In the genomic region with DNA sequence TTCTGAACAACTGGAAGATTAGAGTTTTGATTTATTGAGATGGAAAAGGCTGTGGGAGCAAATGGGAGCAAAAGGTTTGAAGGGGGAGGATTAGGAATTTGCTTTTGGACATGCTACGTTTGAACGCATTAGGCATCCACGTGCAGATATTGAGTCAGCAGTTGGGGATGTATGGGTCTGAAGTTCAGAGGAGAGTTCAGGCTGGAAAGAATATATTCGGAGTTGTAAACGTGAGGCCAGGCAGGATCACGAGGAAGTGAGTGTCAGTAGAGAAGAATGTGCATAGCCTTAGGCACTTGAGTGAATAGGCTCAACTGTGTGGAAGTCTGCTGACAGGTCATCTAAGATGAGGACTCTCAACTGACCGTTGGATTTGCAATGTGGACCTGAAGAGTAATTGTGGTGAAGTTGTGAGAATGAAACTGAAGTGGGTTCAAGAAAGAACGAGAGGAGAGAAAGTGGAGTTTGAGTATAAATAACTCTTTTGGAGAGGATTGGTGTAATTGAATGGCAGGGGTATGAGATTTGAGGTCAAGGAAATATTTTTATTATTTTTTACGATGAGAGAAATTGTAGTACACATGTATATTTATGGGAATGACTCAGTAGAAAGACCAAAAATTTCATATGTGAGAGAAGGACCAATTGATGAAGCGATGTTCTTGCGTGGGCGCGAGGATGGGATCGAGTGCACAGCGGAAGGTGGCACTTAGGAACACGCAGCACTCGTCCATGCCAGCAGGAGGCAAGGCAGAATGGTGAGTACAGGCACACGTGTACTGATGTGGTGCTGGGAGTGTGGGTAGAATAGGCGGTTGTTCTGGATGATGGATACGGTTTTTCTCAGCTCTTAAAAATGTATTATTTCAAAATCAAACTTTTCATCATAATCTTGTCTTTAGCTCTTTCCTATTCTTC, we compare ENCODE assay signal across 12 cellular contexts. TPM values are rescaled to one million over a fixed set of nuclear protein-coding genes. Genes with fewer than 3 reads are reported as not detected.
DNase-seq lines count a peak whose midpoint lies in the region; ATAC-seq and TF ChIP-seq lines count a peak whose summit lies in the region.
"Had no signal": no experiment of that assay in that cellular context is flagged by ENCODE, and none has a peak within 500 bp of the region (broad histone marks: within the 10 kb centered on the region; RNA-seq: fewer than 3 reads in every experiment).

No MANE protein-coding gene starts in this region.

- H3K27ac Mint-ChIP-seq in glutamatergic neuron (ENCODE audit: unreplicated experiment) (no peak overlapping the region), natural killer cell (no peak overlapping the region)
- H3K27ac Mint-ChIP-seq: activated CD4-positive, alpha-beta T cell treated with anti-CD3 and anti-CD28 coated beads, Interleukin-2, amount 10 ng/mL, durations not matched to agents 7 days and 5 days; activated naive CD8-positive, alpha-beta T cell treated with anti-CD3 and anti-CD28 coated beads for 36 hours had no signal

- H2AK5ac ChIP-seq in neuronal stem cell (ENCODE audit: low read depth, low read length): no peak overlapping the region

- no peak overlapping the region for H2BK12ac ChIP-seq in neuronal stem cell (ENCODE audit: low read length)

- H3K36me3 ChIP-seq in PC-3 (ENCODE audit: low read depth, low read length) (no peaks in the 10 kb centered on the region), neuronal stem cell (replicated peaks in 1 of 2; ENCODE audit: control insufficient read depth in 2 of 2, insufficient read depth in 2 of 2, low read length in 2 of 2) (no peaks in the 10 kb centered on the region)

- H3K4me1 Mint-ChIP-seq in glutamatergic neuron (ENCODE audit: low read depth, unreplicated experiment) (no peaks in the 10 kb centered on the region), natural killer cell (peaks cover 28 to 35% of the 10 kb centered on the region in 2 donors)

- H3K27ac ChIP-seq in PC-3 (ENCODE audit: low read length) (peak overlapping the region; percentile 68), neuronal stem cell (replicated peaks; ENCODE audit: low read length) (no peak overlapping the region)

- intact Hi-C loops in PC-3 (cut with micrococcal nuclease): loop anchor here (1.0 to 5.0 kb wide), 4 partner anchors 25 to 484 kb away; no protein-coding TSS in a partner anchor
- intact Hi-C loops in natural killer cell (cut with micrococcal nuclease): loop anchor here (5.0 kb wide), 1 partner anchor 709 kb away; no protein-coding TSS in a partner anchor

- H3K18ac ChIP-seq in neuronal stem cell (ENCODE audit: low read length): no peak overlapping the region

- no peak overlapping the region for H4K8ac ChIP-seq in neuronal stem cell (ENCODE audit: low read depth, low read length)

- H2BK120ac ChIP-seq in neuronal stem cell (ENCODE audit: low read depth, low read length): no peak overlapping the region

- H3K36me3 Mint-ChIP-seq in glutamatergic neuron (ENCODE audit: unreplicated experiment) (peaks cover 5% of the 10 kb centered on the region), natural killer cell (no peaks in the 10 kb centered on the region)
- H3K36me3 Mint-ChIP-seq: activated naive CD8-positive, alpha-beta T cell treated with anti-CD3 and anti-CD28 coated beads for 36 hours had no signal

- no peaks in the 10 kb centered on the region for H3K27me3 Mint-ChIP-seq in glutamatergic neuron (ENCODE audit: unreplicated experiment)
- peaks cover 29 to 42% of the 10 kb centered on the region in 2 donors for H3K27me3 Mint-ChIP-seq in natural killer cell (ENCODE audit: low read depth in 2 of 2)

- H3K9me3 ChIP-seq in PC-3 (ENCODE audit: low read length): no peaks in the 10 kb centered on the region
- H3K9me3 ChIP-seq in neuronal stem cell (replicated peaks in 1 of 2; ENCODE audit: control insufficient read depth in 2 of 2, insufficient read depth in 1 of 2, low read depth in 1 of 2, low read length in 2 of 2): peaks cover 0 to 2% of the 10 kb centered on the region in 2 donors

- H3K27me3 ChIP-seq in PC-3 (ENCODE audit: low read length) (no peaks in the 10 kb centered on the region), neuronal stem cell (ENCODE audit: control insufficient read depth in 3 of 3, insufficient read depth in 3 of 3, low read depth in 1 of 3, low read length in 3 of 3) (peaks cover 0 to 36% (median 0%) of the 10 kb centered on the region in 3 experiments)

- no peaks in the 10 kb centered on the region for H3K79me2 ChIP-seq in PC-3 (ENCODE audit: low read length)

- H3K9me2 ChIP-seq in PC-3 (replicated peaks; ENCODE audit: low read length): no peaks in the 10 kb centered on the region

- TSS peak; percentile 63 for BruUV-seq in PC-3 (replicated peaks; lab: Mats Ljungman, UMichigan)

- CTCF ChIA-PET in PC-3 (lab: Charles Lee): no interaction called here

- TF ChIP-seq CTCF in PC-3 (conservative IDR thresholded peaks at IDR 0.05; ENCODE audit: low read depth, low read length) (no peak; the same call in 1 of the 2 replicates), epithelial cell of esophagus (IDR thresholded peaks at IDR 0.05; ENCODE audit: insufficient read depth, low read depth, low read length, missing control alignments) (peak; percentile 14), glutamatergic neuron (IDR thresholded peaks at IDR 0.05; ENCODE audit: partially characterized antibody, unreplicated experiment) (no peak), natural killer cell (IDR thresholded peaks at IDR 0.05) (no peak)

- no peak overlapping the region for H4K91ac ChIP-seq in neuronal stem cell (ENCODE audit: low read depth, low read length, poor library complexity)

- H2BK15ac ChIP-seq in neuronal stem cell (ENCODE audit: low read length): no peak overlapping the region

- peaks cover 3% of the 10 kb centered on the region for H3K9me3 Mint-ChIP-seq in glutamatergic neuron (ENCODE audit: unreplicated experiment)
- no peaks in the 10 kb centered on the region for H3K9me3 Mint-ChIP-seq in natural killer cell
- H3K9me3 Mint-ChIP-seq: activated CD4-positive, alpha-beta T cell treated with anti-CD3 and anti-CD28 coated beads, Interleukin-2, amount 10 ng/mL, durations not matched to agents 7 days and 5 days; activated naive CD8-positive, alpha-beta T cell treated with anti-CD3 and anti-CD28 coated beads for 36 hours had no signal

- no peak overlapping the region for H3K4ac ChIP-seq in neuronal stem cell (ENCODE audit: low read length)

- POLR2A ChIA-PET in PC-3 (lab: Charles Lee; ENCODE audit: unreplicated experiment): no interaction called here

- ATAC-seq in PC-3 (peak; percentile 87), HG02571 (IDR thresholded peaks at IDR 0.05; ENCODE audit: unreplicated experiment) (no peak), natural killer cell (no peak)

- no peaks in the 10 kb centered on the region for H4K20me1 ChIP-seq in PC-3 (ENCODE audit: low read length)

- 100% methylated on average over 1 to 2 of the region's 20 CpGs for WGBS in neuronal stem cell (ENCODE audit: extremely low coverage in 2 of 2, insufficient read length in 2 of 2, insufficient replicate concordance in 1 of 2), 2 donors

- H3F3A ChIP-seq in PC-3 (ENCODE audit: low read length, unreplicated experiment): no peaks in the 10 kb centered on the region

- H3K14ac ChIP-seq in neuronal stem cell (ENCODE audit: low read length): no peak overlapping the region

- H2AFZ ChIP-seq in PC-3 (ENCODE audit: low read length) (peak overlapping the region; percentile 13), neuronal stem cell (ENCODE audit: low read length) (no peak overlapping the region)

- H3K23ac ChIP-seq in neuronal stem cell (ENCODE audit: low read depth, low read length, poor library complexity): no peak overlapping the region

- H3K4me1 ChIP-seq in PC-3 (ENCODE audit: insufficient read depth, low read length) (peaks cover 40% of the 10 kb centered on the region), neuronal stem cell (ENCODE audit: control insufficient read depth in 2 of 2, insufficient read depth in 1 of 2, low read depth in 1 of 2, low read length in 2 of 2) (no peaks in the 10 kb centered on the region)

- DNase-seq in EL (peak; percentile 99), PC-3 (peak; percentile 94), epithelial cell of esophagus (ENCODE audit: low read depth) (peak; percentile 84), neuronal stem cell (ENCODE audit: low spot score) (no peak), glutamatergic neuron (no peak), natural killer cell (no peak)
- DNase-seq in effector CD8-positive, alpha-beta T cell (lab: John Stamatoyannopoulos, UW): no peak
- DNase-seq: activated CD4-positive, alpha-beta T cell treated with anti-CD3 and anti-CD28 coated beads, Interleukin-2, amount 10 ng/mL, durations not matched to agents 7 days and 5 days; activated naive CD8-positive, alpha-beta T cell treated with anti-CD3 and anti-CD28 coated beads for 36 hours; GDM1; NCI-H187 had no signal

- H3K9ac ChIP-seq in PC-3 (ENCODE audit: low read length) (no peak overlapping the region), neuronal stem cell (ENCODE audit: low read depth, low read length, poor library complexity) (peak overlapping the region; percentile 46)

- H3K4me3 Mint-ChIP-seq in glutamatergic neuron (ENCODE audit: unreplicated experiment) (no peak overlapping the region), natural killer cell (no peak overlapping the region)
- H3K4me3 Mint-ChIP-seq: activated CD4-positive, alpha-beta T cell treated with anti-CD3 and anti-CD28 coated beads, Interleukin-2, amount 10 ng/mL, durations not matched to agents 7 days and 5 days; activated naive CD8-positive, alpha-beta T cell treated with anti-CD3 and anti-CD28 coated beads for 36 hours had no signal

- H3K4me2 ChIP-seq in PC-3 (ENCODE audit: low read length) (peak overlapping the region; percentile 45), neuronal stem cell (ENCODE audit: insufficient read depth, low read length, poor library complexity, severe bottlenecking) (no peak overlapping the region)

- H3K4me3 ChIP-seq in PC-3 (ENCODE audit: low read length) (peak overlapping the region; percentile 3; the same call in 1 of the 2 replicates), epithelial cell of esophagus (ENCODE audit: low read length) (no peak overlapping the region), neuronal stem cell (ENCODE audit: low read length in 2 of 2) (no peak overlapping the region)

- H3K79me1 ChIP-seq in neuronal stem cell (ENCODE audit: low read depth, low read length): no peaks in the 10 kb centered on the region

- H2BK5ac ChIP-seq in neuronal stem cell (ENCODE audit: low read length): no peak overlapping the region

RNA-seq across cellular contexts. Expression of a gene that starts 40.5 kb away (rescaled TPM):
- total RNA-seq in PC-3 (2014; rRNA removed): 121 and 132 TPM in 2 replicates
- polyA plus RNA-seq in neuronal stem cell (2013, experiment 1 of 2): 19.0 TPM
- polyA plus RNA-seq in neuronal stem cell (2013, experiment 2 of 2): 17.4 TPM
- 22.1 TPM for total RNA-seq in glutamatergic neuron (ENCODE audit: unreplicated experiment)
- total RNA-seq in natural killer cell: 10 to 100 TPM; 31.1 to 35.3 (median 34.4) TPM

Comparison
In these comparisons a context has a peak if more than half of its experiments do, and no peak if none do; other contexts are left out.
1. DNase-seq: peak in EL (single experiment), PC-3 (single experiment) and epithelial cell of esophagus (single experiment); none in neuronal stem cell (single experiment), effector CD8-positive, alpha-beta T cell (single experiment), glutamatergic neuron (single experiment) and natural killer cell (single experiment).